Comparison of ENCODE assay signal across 25 cellular contexts in genomic region chr12:75589801-75590200, GRCh38.
"Had no signal": no experiment of that assay in that cellular context is flagged by ENCODE, and none has a peak within 500 bp of the region (broad histone marks: within the 10 kb centered on the region; RNA-seq: fewer than 3 reads in every experiment).

No MANE protein-coding gene starts in this region.

- ATAC-seq: HepG2, K562, PC-3, Right ventricle myocardium inferior, SK-N-SH treated with all-trans-retinoic acid at 6 μM for 48 hours had no signal

- H3K9me3 ChIP-seq: Peyer's patch, SJCRH30 had no signal

- DNase-seq: Kasumi-1; MM.1S; NCI-H1092 treated with DMSO at 0.1 percent for 48 hours; NCI-H1417; NCI-H1436 treated with DMSO at 0.1 percent for 48 hours; NCI-H1694; NCI-H187 treated with DMSO at 0.1 percent for 48 hours; NCI-H2029 treated with DMSO at 0.1 percent for 48 hours; NCI-H2171 treated with DMSO at 0.1 percent for 48 hours; NCI-H345; NCI-H510A; NCI-H524 treated with DMSO at 0.1 percent for 48 hours; NCI-H69; NCI-H774; NK-92 treated with Interleukin-12 subunit alpha and Interleukin-12 subunit beta, amount 100 ng/mL, for 24 hours; PC-3; Peyer's patch; SHP77 treated with DMSO at 0.1 percent for 48 hours; SJCRH30 had no signal

- H3K4me1 ChIP-seq: Peyer's patch had no signal

- H3K27ac Mint-ChIP-seq: IgD-negative memory B cell had no signal

- H3K36me3 ChIP-seq: Peyer's patch, SJCRH30 had no signal

- H3K36me3 Mint-ChIP-seq: IgD-negative memory B cell had no signal

- H3K27ac ChIP-seq: KMS-11, Peyer's patch, SJCRH30 had no signal

- H3K27me3 ChIP-seq: Peyer's patch, SJCRH30 had no signal

- H3K4me3 ChIP-seq: K562, Peyer's patch, SJCRH30 had no signal

- H3K4me1 Mint-ChIP-seq: IgD-negative memory B cell had no signal

- H3K9ac ChIP-seq: KMS-11 had no signal

- H3K4me3 Mint-ChIP-seq: IgD-negative memory B cell had no signal

- H3K4me2 ChIP-seq: KMS-11 had no signal

- H3K9me3 Mint-ChIP-seq: IgD-negative memory B cell had no signal
